Comparison of ENCODE assay signal across 15 cellular contexts in the genomic region with DNA sequence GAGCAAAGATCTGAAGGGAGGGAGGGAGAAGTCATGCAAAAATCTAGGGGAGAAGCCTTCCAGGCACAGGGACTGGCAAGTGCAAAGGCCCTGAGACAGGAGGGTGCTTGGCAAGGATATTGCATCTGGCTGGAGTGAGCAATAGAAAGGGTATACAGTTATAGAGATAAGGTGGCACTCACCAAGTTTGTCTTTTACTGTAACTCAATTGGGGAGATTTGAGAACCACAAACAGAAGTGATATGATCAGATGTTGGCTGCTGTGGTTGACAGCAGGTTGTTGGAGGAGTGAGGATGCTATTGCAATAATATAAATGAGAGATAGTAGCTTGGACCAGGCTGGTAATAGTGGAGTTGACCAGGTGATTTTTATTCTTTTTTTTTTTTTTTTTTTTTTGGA. TPM values are rescaled to one million over a fixed set of nuclear protein-coding genes. Genes with fewer than 3 reads are reported as not detected.
DNase-seq lines count a peak whose midpoint lies in the region; ATAC-seq and TF ChIP-seq lines count a peak whose summit lies in the region.
"Had no signal": no experiment of that assay in that cellular context is flagged by ENCODE, and none has a peak within 500 bp of the region (broad histone marks: within the 10 kb centered on the region; RNA-seq: fewer than 3 reads in every experiment).

No MANE protein-coding gene starts in this region.

- H3K27ac Mint-ChIP-seq in activated T-cell treated with anti-CD3 and anti-CD28 coated beads, Interleukin-2, amount 50 U/mL, for 72 hours: no peak overlapping the region
- no peak overlapping the region for H3K27ac Mint-ChIP-seq in activated naive CD8-positive, alpha-beta T cell treated with anti-CD3 and anti-CD28 coated beads, Interleukin-2, amount 50 U/mL, for 24 hours
- H3K27ac Mint-ChIP-seq: CD4-positive, CD25-positive, alpha-beta regulatory T cell had no signal

- TF ChIP-seq CTCF in HEK293 (tag by site-specific recombination; IDR thresholded peaks at IDR 0.05) (no peak), testis (IDR thresholded peaks at IDR 0.05) (no peak)

- H3K36me3 ChIP-seq in HEK293 (ENCODE audit: control insufficient read depth in 2 of 2, insufficient read depth in 1 of 2, low read length in 2 of 2) (peaks cover 19 to 71% of the 10 kb centered on the region in 2 experiments), H7 (replicated peaks; ENCODE audit: control insufficient read depth, insufficient read depth, low read length) (no peaks in the 10 kb centered on the region), testis (ENCODE audit: low read depth, missing control alignments) (no peaks in the 10 kb centered on the region)
- H3K36me3 ChIP-seq: BE2C had no signal

- POLR2A ChIA-PET in HEK293 (lab: Yijun Ruan, JAX): no interaction called here

- no peak for DNase-seq in activated T-cell treated with anti-CD3 and anti-CD28 coated beads, Interleukin-2, amount 50 U/mL, for 72 hours
- DNase-seq in activated T-cell treated with anti-CD3 and anti-CD28 coated beads for 4 hours (no peak), H7 (no peak), testis (no peak)
- DNase-seq in activated naive CD8-positive, alpha-beta T cell treated with anti-CD3 and anti-CD28 coated beads, Interleukin-2, amount 50 U/mL, for 24 hours: no peak
- DNase-seq: BE2C; C1 segment of cervical spinal cord; CD4-positive, CD25-positive, alpha-beta regulatory T cell; CD8-positive, alpha-beta memory T cell; COR-L47; DMS 273 treated with DMSO at 0.1 percent for 48 hours; DMS53; IMR-90 had no signal

- CTCF ChIA-PET in HEK293 (lab: Yijun Ruan, JAX): interaction anchor here (6.1 kb wide), 1 partner anchor 79 kb away, joined by 59 read pairs; no protein-coding TSS in a partner anchor

- ATAC-seq in activated T-cell treated with anti-CD3 and anti-CD28 coated beads, Interleukin-2, amount 50 U/mL, for 72 hours (replicated peaks in 1 of 2): peak; percentile 60
- ATAC-seq in activated naive CD8-positive, alpha-beta T cell treated with anti-CD3 and anti-CD28 coated beads, Interleukin-2, amount 50 U/mL, for 24 hours: peak; percentile 48

- H3K9me3 ChIP-seq in HEK293 (ENCODE audit: control insufficient read depth, insufficient read depth, low read depth, low read length) (no peaks in the 10 kb centered on the region), testis (no peaks in the 10 kb centered on the region)
- H3K9me3 ChIP-seq: BE2C, HAP-1 had no signal

- no peaks in the 10 kb centered on the region for H3K9me3 Mint-ChIP-seq in activated T-cell treated with anti-CD3 and anti-CD28 coated beads, Interleukin-2, amount 50 U/mL, for 72 hours
- H3K9me3 Mint-ChIP-seq in activated naive CD8-positive, alpha-beta T cell treated with anti-CD3 and anti-CD28 coated beads, Interleukin-2, amount 50 U/mL, for 24 hours: no peaks in the 10 kb centered on the region
- H3K9me3 Mint-ChIP-seq: CD4-positive, CD25-positive, alpha-beta regulatory T cell; CD8-positive, alpha-beta memory T cell had no signal

- no peak for TF ChIP-seq POLR2A in testis (IDR thresholded peaks at IDR 0.05)

- no peaks in the 10 kb centered on the region for H3K36me3 Mint-ChIP-seq in activated T-cell treated with anti-CD3 and anti-CD28 coated beads, Interleukin-2, amount 50 U/mL, for 72 hours (ENCODE audit: insufficient read depth in 2 of 2)
- no peaks in the 10 kb centered on the region for H3K36me3 Mint-ChIP-seq in activated naive CD8-positive, alpha-beta T cell treated with anti-CD3 and anti-CD28 coated beads, Interleukin-2, amount 50 U/mL, for 24 hours (ENCODE audit: low read depth)
- H3K36me3 Mint-ChIP-seq: CD4-positive, CD25-positive, alpha-beta regulatory T cell; CD8-positive, alpha-beta memory T cell had no signal

- H3K27me3 Mint-ChIP-seq in activated T-cell treated with anti-CD3 and anti-CD28 coated beads, Interleukin-2, amount 50 U/mL, for 72 hours (ENCODE audit: low read depth): no peaks in the 10 kb centered on the region
- no peaks in the 10 kb centered on the region for H3K27me3 Mint-ChIP-seq in activated naive CD8-positive, alpha-beta T cell treated with anti-CD3 and anti-CD28 coated beads, Interleukin-2, amount 50 U/mL, for 24 hours
- H3K27me3 Mint-ChIP-seq: CD8-positive, alpha-beta memory T cell had no signal

- intact Hi-C loops in testis (cut with DNase I; ENCODE audit: low total_unique reads): no loop called here

- H3K27ac ChIP-seq in HEK293 (ENCODE audit: extremely low read depth, low read depth, low read length) (no peak overlapping the region), testis (no peak overlapping the region)

- no peak overlapping the region for H3K4me3 ChIP-seq in HEK293 (ENCODE audit: low read depth, low read length)
- no peak overlapping the region for H3K4me3 ChIP-seq in H7 (ENCODE audit: insufficient read depth, low read depth, low read length)
- no peak overlapping the region for H3K4me3 ChIP-seq in testis
- H3K4me3 ChIP-seq: HAP-1 had no signal

- peaks cover 16% of the 10 kb centered on the region for H3K4me1 Mint-ChIP-seq in activated T-cell treated with anti-CD3 and anti-CD28 coated beads, Interleukin-2, amount 50 U/mL, for 72 hours (ENCODE audit: low read depth)
- H3K4me1 Mint-ChIP-seq in activated naive CD8-positive, alpha-beta T cell treated with anti-CD3 and anti-CD28 coated beads, Interleukin-2, amount 50 U/mL, for 24 hours: peaks cover 10% of the 10 kb centered on the region

- H3K4me1 ChIP-seq in HEK293 (ENCODE audit: control insufficient read depth, insufficient read depth, low read length) (no peaks in the 10 kb centered on the region), testis (no peaks in the 10 kb centered on the region)
- H3K4me1 ChIP-seq: BE2C had no signal

- H3K4me3 Mint-ChIP-seq in activated T-cell treated with anti-CD3 and anti-CD28 coated beads, Interleukin-2, amount 50 U/mL, for 72 hours: no peak overlapping the region
- no peak overlapping the region for H3K4me3 Mint-ChIP-seq in activated naive CD8-positive, alpha-beta T cell treated with anti-CD3 and anti-CD28 coated beads, Interleukin-2, amount 50 U/mL, for 24 hours
- H3K4me3 Mint-ChIP-seq: CD4-positive, CD25-positive, alpha-beta regulatory T cell; CD8-positive, alpha-beta memory T cell had no signal

- no peaks in the 10 kb centered on the region for H3K27me3 ChIP-seq in H7 (ENCODE audit: control insufficient read depth, insufficient read depth, low read length)
- no peaks in the 10 kb centered on the region for H3K27me3 ChIP-seq in testis
- H3K27me3 ChIP-seq: BE2C had no signal

TF ChIP-seq in HEK293, 187 proteins besides CTCF, POLR2A, EP300 and RAD21:
- TF ChIP-seq ZNF623 (tag by site-specific recombination; IDR thresholded peaks at IDR 0.05) (peak; percentile 67), ZIC2 (tag by site-specific recombination; IDR thresholded peaks at IDR 0.05) (no peak), ZNF433 (tag by site-specific recombination; IDR thresholded peaks at IDR 0.05; ENCODE audit: low read depth) (no peak), ZXDB (tag by site-specific recombination; IDR thresholded peaks at IDR 0.05) (no peak)

RNA-seq across cellular contexts. Expression of gene MCOLN3, which starts 25.6 kb away (rescaled TPM):
- under 1 TPM; 0.74 to 0.91 TPM for total RNA-seq in activated T-cell treated with anti-CD3 and anti-CD28 coated beads, Interleukin-2, amount 50 U/mL, for 72 hours
- total RNA-seq in H7 (2014; rRNA removed; shearing (Covaris generic)): 1.2 and 1.5 TPM in 2 replicates
- total RNA-seq in testis: 1 to 10 TPM; 4.4 to 5.1 TPM
- polyA plus RNA-seq in testis (ENCODE audit: insufficient read depth, low read depth, low replicate concordance): 2.5 TPM
- total RNA-seq: CD4-positive, CD25-positive, alpha-beta regulatory T cell; IMR-90 had no signal

RNA-seq across cellular contexts. Expression of gene MCOLN2, which starts 25.8 kb away (rescaled TPM):
- 10 to 100 TPM; 57.6 to 76.3 TPM for total RNA-seq in activated T-cell treated with anti-CD3 and anti-CD28 coated beads, Interleukin-2, amount 50 U/mL, for 72 hours
- 0.38 and 0.70 TPM in 2 replicates for total RNA-seq in H7 (2014; rRNA removed; shearing (Covaris generic))
- total RNA-seq in testis: 1 to 10 TPM; 2.5 to 3.2 TPM
- 6.3 TPM for polyA plus RNA-seq in testis (ENCODE audit: insufficient read depth, low read depth, low replicate concordance)

Comparison
In these comparisons a context has a peak if more than half of its experiments do, and no peak if none do; other contexts are left out.
1. RNA of gene MCOLN2, which starts 25.8 kb away (total RNA-seq): 57.6 to 76.3 TPM in activated T-cell treated with anti-CD3 and anti-CD28 coated beads, Interleukin-2, amount 50 U/mL, for 72 hours; 2.5 to 3.2 TPM in testis and 0.38 to 0.70 TPM in H7; every median in the first group is over 10 times any median in the second.